Comparison of ENCODE assay signal across 16 cellular contexts in the genomic region with DNA sequence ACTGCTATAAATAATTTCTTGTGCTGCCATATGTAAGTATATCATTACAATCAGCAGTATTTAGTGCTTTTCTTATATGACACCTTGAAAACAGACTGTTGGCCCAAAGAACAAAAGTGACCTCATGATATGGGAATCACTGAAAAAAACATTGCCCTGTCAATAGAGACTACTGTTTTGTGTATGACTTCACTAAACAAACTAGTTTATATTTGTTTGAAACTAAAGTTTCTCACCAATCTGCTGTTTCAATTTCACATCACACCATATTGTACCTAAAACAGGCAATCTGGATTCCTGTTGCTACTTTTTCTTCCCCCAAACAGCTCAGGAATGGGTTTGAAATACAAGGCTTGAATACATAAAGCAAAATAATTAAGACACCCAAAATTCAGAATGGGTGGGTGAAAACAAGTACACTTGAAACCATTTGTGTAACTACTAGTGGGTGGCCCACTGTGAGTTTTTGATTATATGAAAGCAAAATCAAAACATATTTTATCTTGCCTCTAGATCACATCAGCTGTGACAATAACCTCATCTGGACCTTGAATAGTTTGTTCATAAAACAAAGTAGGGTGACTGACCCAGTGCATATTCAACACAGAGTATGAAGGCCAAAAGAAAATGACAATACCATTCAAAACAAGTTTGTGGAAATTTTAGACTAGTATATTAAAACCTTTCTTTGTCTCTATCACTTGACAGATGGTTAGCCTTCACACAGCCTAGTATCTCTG. TPM values are rescaled to one million over a fixed set of nuclear protein-coding genes. Genes with fewer than 3 reads are reported as not detected.
A peak's percentile ranks its signal among the peaks of the same experiment; 100 is the strongest.
DNase-seq lines count a peak whose midpoint lies in the region; ATAC-seq and TF ChIP-seq lines count a peak whose summit lies in the region.
"Had no signal": no experiment of that assay in that cellular context is flagged by ENCODE, and none has a peak within 500 bp of the region (broad histone marks: within the 10 kb centered on the region; RNA-seq: fewer than 3 reads in every experiment).

No MANE protein-coding gene starts in this region.

- H3K36me3 Mint-ChIP-seq in activated CD8-positive, alpha-beta T cell treated with anti-CD3 and anti-CD28 coated beads for 36 hours (ENCODE audit: low read depth) = peaks cover 7% of the 10 kb centered on the region

- no peak overlapping the region for H3K27ac Mint-ChIP-seq in activated CD8-positive, alpha-beta T cell treated with anti-CD3 and anti-CD28 coated beads for 36 hours
- H3K27ac Mint-ChIP-seq: T-cell had no signal

- intact Hi-C loops in activated CD8-positive, alpha-beta T cell treated with anti-CD3 and anti-CD28 coated beads for 36 hours (cut with micrococcal nuclease) = loop anchor here (10.0 kb wide), 1 partner anchor 316 kb away; no protein-coding TSS in a partner anchor

- no peak overlapping the region for H3K4me3 Mint-ChIP-seq in activated CD8-positive, alpha-beta T cell treated with anti-CD3 and anti-CD28 coated beads for 36 hours
- H3K4me3 Mint-ChIP-seq: T-cell had no signal

- CTCF ChIA-PET in activated CD8-positive, alpha-beta T cell treated with anti-CD3 and anti-CD28 coated beads for 36 hours (lab: Charles Lee) = interaction anchor here (1.7 kb wide), 1 partner anchor 49 kb away, joined by 4 read pairs; no protein-coding TSS in a partner anchor

- ATAC-seq in GM18498 (IDR thresholded peaks at IDR 0.05; ENCODE audit: unreplicated experiment) (peak; percentile 63), GM19463 (IDR thresholded peaks at IDR 0.05; ENCODE audit: unreplicated experiment) (peak; percentile 64), HG02798 (IDR thresholded peaks at IDR 0.05; ENCODE audit: poor library complexity, unreplicated experiment) (peak; percentile 82), HG03457 (IDR thresholded peaks at IDR 0.05; ENCODE audit: unreplicated experiment) (peak; percentile 35)
- no peak for ATAC-seq in stimulated activated naive CD8-positive, alpha-beta T cell treated with anti-CD3 and anti-CD28 coated beads, Interleukin-15, Interleukin-2, amounts not matched to agents 100 U/mL and 50 U/mL, for 24 hours
- ATAC-seq in activated CD8-positive, alpha-beta T cell treated with anti-CD3 and anti-CD28 coated beads for 36 hours = no peak
- ATAC-seq: T-cell had no signal

- POLR2A ChIA-PET in activated CD8-positive, alpha-beta T cell treated with anti-CD3 and anti-CD28 coated beads for 36 hours (lab: Charles Lee) = no interaction called here

- no peaks in the 10 kb centered on the region for H3K27me3 Mint-ChIP-seq in activated CD8-positive, alpha-beta T cell treated with anti-CD3 and anti-CD28 coated beads for 36 hours
- H3K27me3 Mint-ChIP-seq: T-cell had no signal

- DNase-seq in COR-L47 (lab: John Stamatoyannopoulos, UW) (no peak), HuH-7 (ENCODE audit: low spot score) (no peak)
- no peak for DNase-seq in stimulated activated naive CD8-positive, alpha-beta T cell treated with anti-CD3 and anti-CD28 coated beads, Interleukin-15, Interleukin-2, amounts not matched to agents 100 U/mL and 50 U/mL, for 24 hours
- DNase-seq in activated CD8-positive, alpha-beta T cell treated with anti-CD3 and anti-CD28 coated beads for 36 hours = no peak
- DNase-seq: activated CD4-positive, alpha-beta T cell treated with anti-CD3 and anti-CD28 coated beads, Interleukin-2, amount 50 U/mL, for 4 hours; activated gamma-delta T cell treated with Interleukin-2 at 50 U/mL for 16 hours; Calu3; Kasumi-1; mammary epithelial cell; NCI-H2107; nucleus accumbens; T-cell had no signal

- TF ChIP-seq CTCF in activated CD8-positive, alpha-beta T cell treated with anti-CD3 and anti-CD28 coated beads for 36 hours (IDR thresholded peaks at IDR 0.05) = no peak

- no peaks in the 10 kb centered on the region for H3K9me3 Mint-ChIP-seq in activated CD8-positive, alpha-beta T cell treated with anti-CD3 and anti-CD28 coated beads for 36 hours
- H3K9me3 Mint-ChIP-seq: T-cell had no signal

- peaks cover 48% of the 10 kb centered on the region for H3K4me1 Mint-ChIP-seq in activated CD8-positive, alpha-beta T cell treated with anti-CD3 and anti-CD28 coated beads for 36 hours (ENCODE audit: low read depth)

RNA-seq across cellular contexts. Expression of a gene that starts 5.9 kb away (rescaled TPM):
- total RNA-seq in activated CD8-positive, alpha-beta T cell treated with anti-CD3 and anti-CD28 coated beads for 36 hours = 1 to 10 TPM; 5.1 to 5.3 TPM

Comparison
In these comparisons a context has a peak if more than half of its experiments do, and no peak if none do; other contexts are left out.
1. ATAC-seq: peak in GM18498 (single experiment), GM19463 (single experiment), HG02798 (single experiment) and HG03457 (single experiment); none in stimulated activated naive CD8-positive, alpha-beta T cell treated with anti-CD3 and anti-CD28 coated beads, Interleukin-15, Interleukin-2, amounts not matched to agents 100 U/mL and 50 U/mL, for 24 hours (single experiment) and activated CD8-positive, alpha-beta T cell treated with anti-CD3 and anti-CD28 coated beads for 36 hours (single experiment).